ENCODE assay signal across 8 cellular contexts in genomic region chr1:228213917-228214808, GRCh38. TPM values are rescaled to one million over a fixed set of nuclear protein-coding genes. Genes with fewer than 3 reads are reported as not detected.
DNase-seq lines count a peak whose midpoint lies in the region; ATAC-seq, FAIRE-seq and TF ChIP-seq lines count a peak whose summit lies in the region.

No MANE protein-coding gene starts in this region.

- no peak for FAIRE-seq in K562 (lab: Jason Lieb, UNC)

- H2AFZ ChIP-seq in K562 (ENCODE audit: low read depth, low read length) = no peak overlapping the region

- H4K20me1 ChIP-seq in K562 (replicated peaks; ENCODE audit: control insufficient read depth, insufficient read depth, low read length) = 0 out of 2 replicates have a peak, but pooled peaks cover 2% of the 10 kb centered on the region

- no peak overlapping the region for H3K27ac ChIP-seq in K562 (ENCODE audit: extremely low read depth, low read depth, low read length)

- no peaks in the 10 kb centered on the region for H3K79me2 ChIP-seq in K562 (ENCODE audit: control insufficient read depth, insufficient read depth, low read length)

- POLR2A ChIA-PET in K562 (lab: Yijun Ruan, JAX) = interaction anchor here (0.5 to 1.6 kb wide), 7 partner anchors 10 to 407 kb away, joined by 3 to 6 read pairs (median 3); no protein-coding TSS in a partner anchor

- TF ChIP-seq EP300 in K562 (IDR thresholded peaks at IDR 0.05; ENCODE audit: low read length) = no peak

- no peak for ATAC-seq in activated T-cell treated with anti-CD3 and anti-CD28 coated beads, Interleukin-2, amount 50 U/mL, for 72 hours (replicated peaks in 1 of 2)
- no peak for ATAC-seq in K562
- ATAC-seq in GM18511 (IDR thresholded peaks at IDR 0.05; ENCODE audit: unreplicated experiment) = no peak
- no peak for ATAC-seq in GM21423 (IDR thresholded peaks at IDR 0.05; ENCODE audit: unreplicated experiment)

- H3K27me3 ChIP-seq in K562 (ENCODE audit: control insufficient read depth in 2 of 2, insufficient read depth in 2 of 2, low read length in 2 of 2) (no peaks in the 10 kb centered on the region; a peak in 1 of 5 replicates), kidney epithelial cell (ENCODE audit: control insufficient read depth, insufficient read depth, low read length) (peaks cover 16% of the 10 kb centered on the region)

- peaks cover 0 to 58% of the 10 kb centered on the region in 2 experiments; a peak in 3 of 5 replicates for H3K4me1 ChIP-seq in K562 (replicated peaks in 1 of 2; ENCODE audit: control insufficient read depth in 2 of 2, insufficient read depth in 2 of 2, low read length in 2 of 2)

- TF ChIP-seq POLR2A in K562 (conservative IDR thresholded peaks at IDR 0.05) = no peak

- H3K9me1 ChIP-seq in K562 (ENCODE audit: control insufficient read depth, insufficient read depth, low read length) = no peaks in the 10 kb centered on the region

- H3K4me3 ChIP-seq in K562 (peak overlapping the region; percentile 55), kidney epithelial cell (ENCODE audit: low read depth, low read length) (peak overlapping the region; percentile 52)

- no peaks in the 10 kb centered on the region for H3K27me3 Mint-ChIP-seq in activated T-cell treated with anti-CD3 and anti-CD28 coated beads, Interleukin-2, amount 50 U/mL, for 72 hours (ENCODE audit: low read depth)
- H3K27me3 Mint-ChIP-seq in type B pancreatic cell = peaks cover 3% of the 10 kb centered on the region

- H3K9me3 ChIP-seq in K562 (replicated peaks; ENCODE audit: control insufficient read depth, insufficient read depth, low read depth, low read length) = peaks cover 3% of the 10 kb centered on the region; the same call in 1 of the 2 replicates

- H3K4me2 ChIP-seq in K562 (ENCODE audit: insufficient read depth, low read length) = peak overlapping the region; percentile 43; the same call in 1 of the 2 replicates

- no peaks in the 10 kb centered on the region for H3K4me1 Mint-ChIP-seq in activated T-cell treated with anti-CD3 and anti-CD28 coated beads, Interleukin-2, amount 50 U/mL, for 72 hours (ENCODE audit: low read depth)
- peaks cover 4% of the 10 kb centered on the region for H3K4me1 Mint-ChIP-seq in type B pancreatic cell (ENCODE audit: unreplicated experiment)

- DNase-seq in activated T-cell treated with anti-CD3 and anti-CD28 coated beads, Interleukin-2, amount 50 U/mL, for 72 hours = peak in 1 of 2 donors; percentile 18
- DNase-seq in activated T-cell treated with anti-CD3 and anti-CD28 coated beads, Interleukin-2, amount 50 U/mL, for 1 hour = no peak
- DNase-seq in K562 (ENCODE audit: extremely low read depth in 1 of 4, low spot score in 3 of 4) = peak in 1 of 4 experiments; percentile 40
- no peak for DNase-seq in kidney epithelial cell (ENCODE audit: low read depth)
- peak; percentile 68 for DNase-seq in type B pancreatic cell (ENCODE audit: extremely low spot score, unreplicated experiment)
- no peak for DNase-seq in DMS79 (lab: John Stamatoyannopoulos, UW)

- no peaks in the 10 kb centered on the region for H3K9me3 Mint-ChIP-seq in activated T-cell treated with anti-CD3 and anti-CD28 coated beads, Interleukin-2, amount 50 U/mL, for 72 hours
- no peaks in the 10 kb centered on the region for H3K9me3 Mint-ChIP-seq in type B pancreatic cell

- in situ Hi-C loops in K562 (cut with MboI) = no loop called here

- peak overlapping the region; percentile 19 for H3K27ac Mint-ChIP-seq in activated T-cell treated with anti-CD3 and anti-CD28 coated beads, Interleukin-2, amount 50 U/mL, for 72 hours
- no peak overlapping the region for H3K27ac Mint-ChIP-seq in type B pancreatic cell

- BruUV-seq in K562 (replicated peaks; lab: Mats Ljungman, UMichigan) = TSS peak; percentile 69

- H3K9ac ChIP-seq in K562 (ENCODE audit: insufficient read depth in 1 of 2, low read depth in 2 of 2, low read length in 2 of 2) = peak overlapping the region in 1 of 2 experiments; percentile 80; a peak in 2 of 4 replicates

- no peaks in the 10 kb centered on the region for H3K36me3 ChIP-seq in K562 (ENCODE audit: control insufficient read depth, insufficient read depth, low read length)
- peaks cover 2% of the 10 kb centered on the region for H3K36me3 ChIP-seq in kidney epithelial cell (ENCODE audit: control insufficient read depth, insufficient read depth, low read length)

- WGBS in K562 (ENCODE audit: insufficient coverage, low coverage, missing lambda C conversion rate) = 62% methylated on average over 38 of the region's 48 CpGs

- TF ChIP-seq RAD21 in K562 (CRISPR knock-in tag; conservative IDR thresholded peaks at IDR 0.05 in 1 of 2, IDR thresholded peaks at IDR 0.05 in 1 of 2) = no peak

- peak overlapping the region; percentile 81 to 82 for H3K4me3 Mint-ChIP-seq in activated T-cell treated with anti-CD3 and anti-CD28 coated beads, Interleukin-2, amount 50 U/mL, for 72 hours
- peak overlapping the region; percentile 82 for H3K4me3 Mint-ChIP-seq in type B pancreatic cell

- CTCF ChIA-PET in K562 (lab: Yijun Ruan, JAX; ENCODE audit: low intra/inter-chr PET ratio) = interaction anchor here (1.2 to 2.4 kb wide), 2 partner anchors 299 to 302 kb away, joined by 3 to 15 read pairs; no protein-coding TSS in a partner anchor

- no peaks in the 10 kb centered on the region for H3K36me3 Mint-ChIP-seq in activated T-cell treated with anti-CD3 and anti-CD28 coated beads, Interleukin-2, amount 50 U/mL, for 72 hours (ENCODE audit: insufficient read depth in 2 of 2)
- H3K36me3 Mint-ChIP-seq in type B pancreatic cell = peaks cover 4% of the 10 kb centered on the region

- TF ChIP-seq CTCF in K562 (IDR thresholded peaks at IDR 0.05 in 2 of 3, conservative IDR thresholded peaks at IDR 0.05 in 1 of 3; ENCODE audit: insufficient read depth in 2 of 3, low read depth in 1 of 3, low read length in 3 of 3) = no peak
- no peak for TF ChIP-seq CTCF in kidney epithelial cell (IDR thresholded peaks at IDR 0.05; ENCODE audit: insufficient read depth, low read length, poor library complexity, severe bottlenecking)
- TF ChIP-seq CTCF in type B pancreatic cell (conservative IDR thresholded peaks at IDR 0.05) = no peak

- intact Hi-C loops in K562 (cut with micrococcal nuclease) = loop anchor here (1.0 to 5.0 kb wide), 2 partner anchors 83 to 303 kb away; no protein-coding TSS in a partner anchor

TF ChIP-seq in K562, 482 proteins besides CTCF, POLR2A, EP300 and RAD21 (continues in another document):
- TF ChIP-seq PKNOX1 (IDR thresholded peaks at IDR 0.05) (no peak), DPF2 (IDR thresholded peaks at IDR 0.05) (no peak)

RNA-seq across cellular contexts. Expression of gene OBSCN, which starts 6.3 kb away (rescaled TPM):
- 10 to 100 TPM; 25.0 to 27.7 TPM for total RNA-seq in activated T-cell treated with anti-CD3 and anti-CD28 coated beads, Interleukin-2, amount 50 U/mL, for 72 hours
- 22.3 and 52.9 TPM in 2 replicates for total RNA-seq in K562 (2011; cell fraction: chromatin; rRNA removed; ENCODE audit: low replicate concordance)
- 25.5 and 27.1 TPM in 2 replicates for total RNA-seq in K562 (2011; cell fraction: nucleolus; rRNA removed)
- 20.5 and 20.6 TPM in 2 replicates for total RNA-seq in K562 (2011; cell fraction: nucleoplasm; rRNA removed)
- total RNA-seq in K562 (2014; rRNA removed) (11.8 and 12.0 TPM in 2 replicates), K562 (2014; rRNA removed; fragmentation: Illumina TruSeq; extraction: Trizol) (0.83 and 1.7 TPM in 2 replicates), K562 (2015; rRNA removed; fragmentation: Illumina TruSeq; extraction: Trizol) (4.1 and 5.0 TPM in 2 replicates), K562 (2021) (17.4 and 19.7 TPM in 2 replicates), kidney epithelial cell (13.5 and 20.9 TPM in 2 replicates), type B pancreatic cell (ENCODE audit: low replicate concordance) (17.2 and 48.9 TPM in 2 replicates)
- polyA plus RNA-seq in K562 (2011; rRNA removed) (3.4 and 5.6 TPM in 2 replicates), K562 (2014; fragmentation: Illumina TruSeq; extraction: Trizol) (3.6 and 6.9 TPM in 2 replicates), K562 (2014; fragmentation: Nextera tagmentation; extraction: Ambion mirVana) (under 1 TPM; 0.18 to 0.29 TPM), K562 (2014; rRNA removed) (11.1 and 12.5 TPM in 2 replicates)
- polyA plus RNA-seq in K562 (2011; cell fraction: cytosol; rRNA removed) = 3.0 and 8.2 TPM in 2 replicates
- polyA plus RNA-seq in K562 (2011; cell fraction: nucleus; rRNA removed) = 22.5 and 42.0 TPM in 2 replicates
- 15.8 and 26.7 TPM in 2 replicates for polyA plus RNA-seq in K562 (2012)
- 3.4 TPM in 2 replicates for polyA minus RNA-seq in K562 (2011; rRNA and poly(A)+ RNA removed)
- 8.2 and 10.9 TPM in 2 replicates for polyA minus RNA-seq in K562 (2011; cell fraction: cytosol; rRNA and poly(A)+ RNA removed)
- polyA minus RNA-seq in K562 (2011; cell fraction: nucleus; rRNA and poly(A)+ RNA removed) = 7.0 and 7.1 TPM in 2 replicates

RNA-seq across cellular contexts. Expression of gene IBA57, which starts 48.6 kb away (rescaled TPM):
- total RNA-seq in activated T-cell treated with anti-CD3 and anti-CD28 coated beads, Interleukin-2, amount 50 U/mL, for 72 hours = 1 to 10 TPM; 9.1 TPM
- 6.2 and 10.7 TPM in 2 replicates for total RNA-seq in K562 (2011; cell fraction: chromatin; rRNA removed; ENCODE audit: low replicate concordance)
- 8.3 and 8.9 TPM in 2 replicates for total RNA-seq in K562 (2011; cell fraction: nucleolus; rRNA removed)
- 6.8 and 8.3 TPM in 2 replicates for total RNA-seq in K562 (2011; cell fraction: nucleoplasm; rRNA removed)
- total RNA-seq in K562 (2014; rRNA removed) = 9.0 and 16.8 TPM in 2 replicates
- 1.8 and 1.9 TPM in 2 replicates for total RNA-seq in K562 (2014; rRNA removed; fragmentation: Illumina TruSeq; extraction: Trizol)
- 2.9 and 4.1 TPM in 2 replicates for total RNA-seq in K562 (2015; rRNA removed; fragmentation: Illumina TruSeq; extraction: Trizol)
- total RNA-seq in K562 (2021) = 14.1 and 15.5 TPM in 2 replicates
- polyA plus RNA-seq in K562 (2011; rRNA removed) = 2.7 and 5.6 TPM in 2 replicates
- 4.2 and 11.4 TPM in 2 replicates for polyA plus RNA-seq in K562 (2011; cell fraction: cytosol; rRNA removed)
- polyA plus RNA-seq in K562 (2011; cell fraction: nucleus; rRNA removed) = 4.0 and 5.9 TPM in 2 replicates
- polyA plus RNA-seq in K562 (2012) = 4.8 and 6.7 TPM in 2 replicates
- polyA plus RNA-seq in K562 (2014; fragmentation: Illumina TruSeq; extraction: Trizol) = 1.9 and 5.9 TPM in 2 replicates
- polyA plus RNA-seq in K562 (2014; fragmentation: Nextera tagmentation; extraction: Ambion mirVana) = 1 to 10 TPM in 1 of 2 experiments, under 1 TPM in 1; 0.77 to 1.0 TPM
- 6.9 and 9.0 TPM in 2 replicates for polyA plus RNA-seq in K562 (2014; rRNA removed)
- 1.9 and 2.1 TPM in 2 replicates for polyA minus RNA-seq in K562 (2011; rRNA and poly(A)+ RNA removed)
- 7.1 and 8.0 TPM in 2 replicates for polyA minus RNA-seq in K562 (2011; cell fraction: cytosol; rRNA and poly(A)+ RNA removed)
- polyA minus RNA-seq in K562 (2011; cell fraction: nucleus; rRNA and poly(A)+ RNA removed) = 3.4 and 3.7 TPM in 2 replicates
- 7.1 and 12.7 TPM in 2 replicates for total RNA-seq in kidney epithelial cell
- total RNA-seq in type B pancreatic cell (ENCODE audit: low replicate concordance) = 9.5 and 10.5 TPM in 2 replicates
